8 cellular contexts compared by ENCODE assay signal in genomic region chr16:25126820-25127232, GRCh38. TPM values are rescaled to one million over a fixed set of nuclear protein-coding genes. Genes with fewer than 3 reads are reported as not detected.
DNase-seq lines count a peak whose midpoint lies in the region; ATAC-seq and TF ChIP-seq lines count a peak whose summit lies in the region.

No MANE protein-coding gene starts in this region.

- peak overlapping the region in 1 of 4 donors; percentile 10 for H3K27ac ChIP-seq in sigmoid colon

- peaks cover 0 to 44% (median 2%) of the 10 kb centered on the region in 4 donors for H3K36me3 ChIP-seq in sigmoid colon

- no peak for TF ChIP-seq EP300 in sigmoid colon (IDR thresholded peaks at IDR 0.05)

- H3K4me3 ChIP-seq in NB4 (ENCODE audit: low read depth, low read length), result no peak overlapping the region
- no peak overlapping the region for H3K4me3 ChIP-seq in foreskin fibroblast (ENCODE audit: low read depth in 1 of 2, low read length in 2 of 2)
- no peak overlapping the region for H3K4me3 ChIP-seq in sigmoid colon

- no peak for ATAC-seq in GM21381 (IDR thresholded peaks at IDR 0.05; ENCODE audit: unreplicated experiment)

- peak; percentile 64 for TF ChIP-seq CTCF in NB4 (IDR thresholded peaks at IDR 0.05; ENCODE audit: low read depth, low read length)
- TF ChIP-seq CTCF in foreskin fibroblast (IDR thresholded peaks at IDR 0.05; ENCODE audit: low read depth, low read length), result peak; percentile 68
- TF ChIP-seq CTCF in sigmoid colon (IDR thresholded peaks at IDR 0.05), result peak in 3 of 4 experiments; percentile 41 to 56 (median 52)

- WGBS in sigmoid colon, 2 donors, result 13 to 30% methylated on average over 4 of the region's 4 CpGs

- TF ChIP-seq POLR2A in NB4 (IDR thresholded peaks at IDR 0.05; ENCODE audit: extremely low read depth, insufficient read length) (no peak), sigmoid colon (IDR thresholded peaks at IDR 0.05) (no peak)

- DNase-seq in DMS 273 (lab: John Stamatoyannopoulos, UW; ENCODE audit: unreplicated experiment) (peak; percentile 43), DMS 273 treated with DMSO at 0.1 percent for 48 hours (lab: John Stamatoyannopoulos, UW) (no peak), NB4 (ENCODE audit: low read depth) (peak; percentile 67), foreskin fibroblast (peak; percentile 72 to 85), sigmoid colon (no peak), NCI-H1105 (lab: John Stamatoyannopoulos, UW) (no peak)
- DNase-seq in activated CD8-positive, alpha-beta memory T cell treated with anti-CD3 and anti-CD28 coated beads for 24 hours, result peak; percentile 63

- intact Hi-C loops in sigmoid colon (cut with DNase I), result loop anchor here (1.0 kb wide), 1 partner anchor 73 kb away; no protein-coding TSS in a partner anchor

- no peaks in the 10 kb centered on the region for H3K27me3 ChIP-seq in sigmoid colon

- H3K4me1 ChIP-seq in sigmoid colon, result peaks cover 0 to 11% (median 7%) of the 10 kb centered on the region in 4 donors

- no peaks in the 10 kb centered on the region for H3K9me3 ChIP-seq in sigmoid colon

RNA-seq across cellular contexts. Expression of gene LCMT1, which starts 15.3 kb away (rescaled TPM):
- total RNA-seq in sigmoid colon, result 10 to 100 TPM; 27.0 to 50.0 (median 36.2) TPM
- polyA plus RNA-seq in sigmoid colon, result 10 to 100 TPM; 37.3 to 61.5 (median 52.3) TPM

Comparison
In these comparisons a context has a peak if more than half of its experiments do, and no peak if none do; other contexts are left out.
1. DNase-seq: peak in DMS 273 (single experiment), NB4 (single experiment), activated CD8-positive, alpha-beta memory T cell treated with anti-CD3 and anti-CD28 coated beads for 24 hours (single experiment) and foreskin fibroblast (2 of 2); none in DMS 273 treated with DMSO at 0.1 percent for 48 hours (single experiment), sigmoid colon (single experiment) and NCI-H1105 (single experiment).
2. Peak in every context shown above with its lines, with median percentiles within 50 percentile points of each other: CTCF ChIP-seq.